In the genomic region with DNA sequence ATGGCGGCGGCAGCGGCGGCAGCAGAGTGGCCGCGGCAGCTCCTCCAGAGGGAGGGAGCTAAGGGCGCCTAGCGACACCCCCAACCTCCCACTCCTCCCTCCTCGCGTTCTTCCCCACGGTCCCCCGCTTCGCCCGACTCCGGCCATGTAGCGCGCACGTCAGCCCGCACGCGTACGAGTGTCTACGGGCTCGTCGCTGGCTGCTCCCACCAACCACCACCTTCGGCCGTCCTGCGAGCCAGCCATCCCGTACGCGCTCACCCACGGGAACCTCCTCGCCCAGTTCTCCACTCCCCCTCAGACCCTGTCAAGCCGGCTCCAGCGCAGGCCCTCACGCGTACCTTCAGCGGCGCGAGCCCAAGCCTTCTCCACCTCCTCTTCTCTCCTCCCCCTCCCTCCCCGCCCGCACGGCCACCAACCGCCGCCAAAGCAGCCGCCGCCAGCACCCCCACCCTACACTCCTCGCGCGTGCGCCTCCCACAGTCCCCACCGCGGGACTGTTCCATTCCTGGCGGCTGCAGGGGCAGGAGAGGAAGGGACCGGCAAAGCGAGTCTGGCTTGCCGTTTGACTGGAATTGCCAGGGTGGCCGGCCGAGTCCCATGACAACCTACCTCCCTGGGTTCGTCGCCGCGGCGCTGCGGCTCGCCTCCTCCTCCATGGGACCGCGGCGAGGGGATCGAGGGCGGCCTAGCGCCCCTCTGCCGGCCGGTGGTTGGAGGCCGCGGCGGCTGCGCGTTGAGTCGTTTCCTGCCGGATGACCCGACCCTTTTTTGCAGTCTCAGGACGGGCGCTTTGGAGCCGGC, we compare ENCODE assay signal across 8 cellular contexts. TPM values are rescaled to one million over a fixed set of nuclear protein-coding genes. Genes with fewer than 3 reads are reported as not detected.
A peak's percentile ranks its signal among the peaks of the same experiment; 100 is the strongest.
DNase-seq lines count a peak whose midpoint lies in the region; ATAC-seq and TF ChIP-seq lines count a peak whose summit lies in the region.

Gene DAP3 (plus strand): TSS at position 774 of the 804 bp plus-strand sequence. CDS start 20,689 bp downstream, outside the sequence.
Gene YY1AP1 (minus strand): TSS at position 457 of the 804 bp plus-strand sequence. CDS start 8,338 bp downstream, outside the sequence.

- peak within 1 kb of the TSS; percentile 94 for H3K27ac Mint-ChIP-seq in activated naive CD4-positive, alpha-beta T cell treated with anti-CD3 and anti-CD28 coated beads, Interleukin-2, amount 50 U/mL, for 24 hours

- H3K36me3 Mint-ChIP-seq in activated naive CD4-positive, alpha-beta T cell treated with anti-CD3 and anti-CD28 coated beads, Interleukin-2, amount 50 U/mL, for 24 hours, result peaks cover 20% of the 10 kb centered on the region

- H3K4me1 Mint-ChIP-seq in activated naive CD4-positive, alpha-beta T cell treated with anti-CD3 and anti-CD28 coated beads, Interleukin-2, amount 50 U/mL, for 24 hours, result peaks cover 73% of the 10 kb centered on the region

- peak within 1 kb of the TSS; percentile 98 for H3K4me3 Mint-ChIP-seq in activated naive CD4-positive, alpha-beta T cell treated with anti-CD3 and anti-CD28 coated beads, Interleukin-2, amount 50 U/mL, for 24 hours

- no peaks in the 10 kb centered on the region for H3K9me3 Mint-ChIP-seq in activated naive CD4-positive, alpha-beta T cell treated with anti-CD3 and anti-CD28 coated beads, Interleukin-2, amount 50 U/mL, for 24 hours

- H3K27me3 Mint-ChIP-seq in activated naive CD4-positive, alpha-beta T cell treated with anti-CD3 and anti-CD28 coated beads, Interleukin-2, amount 50 U/mL, for 24 hours, result no peaks in the 10 kb centered on the region

- no peak for TF ChIP-seq CTCF in GM10248 (IDR thresholded peaks at IDR 0.05; ENCODE audit: control extremely low read depth, extremely low read depth, low read depth, missing control alignments)

- POLR2A ChIA-PET in GM10248 (lab: Yijun Ruan, JAX), result interaction anchor here (0.5 to 0.6 kb wide), 2 partner anchors 8 to 170 kb away, joined by 4 to 5 read pairs; no protein-coding TSS in a partner anchor

- ATAC-seq in HG02610 (IDR thresholded peaks at IDR 0.05; ENCODE audit: unreplicated experiment), result peak; percentile 81

- DNase-seq in GM10248 (ENCODE audit: extremely low spot score) (peak; percentile 95), NCI-H1092 treated with DMSO at 0.1 percent for 48 hours (lab: John Stamatoyannopoulos, UW) (peak; percentile 91), SKM-1 (lab: John Stamatoyannopoulos, UW; ENCODE audit: unreplicated experiment) (peak; percentile 89), globus pallidus (ENCODE audit: low spot score) (peak; percentile 91), occipital lobe (lab: John Stamatoyannopoulos, UW) (peak; percentile 91), superior temporal gyrus (ENCODE audit: extremely low spot score) (peak; percentile 88)

- CTCF ChIA-PET in GM10248 (lab: Yijun Ruan, JAX), result no interaction called here

RNA-seq across cellular contexts. Expression of gene DAP3, which starts in this region (rescaled TPM):
- total RNA-seq in occipital lobe, result 41.0 TPM

RNA-seq across cellular contexts. Expression of gene YY1AP1, which starts in this region (rescaled TPM):
- 393 TPM for total RNA-seq in occipital lobe

Comparison
In these comparisons a context has a peak if more than half of its experiments do, and no peak if none do; other contexts are left out.
1. Peak in every context shown above with its lines: DNase-seq and ATAC-seq.